1 cellular context compared by ENCODE assay signal in genomic region chr2:98936133-98936916, GRCh38.
TF ChIP-seq lines count a peak whose summit lies in the region.

Gene CRACDL, minus strand, starts transcription at chr2:98936225. Its CDS starts 89,425 bp downstream, at chr2:98846800.

TF ChIP-seq in HEK293, 187 proteins besides CTCF, POLR2A, EP300 and RAD21 (continued from another document):
- peak; percentile 42 for TF ChIP-seq ZBTB26 (tag by site-specific recombination; optimal IDR thresholded peaks at IDR 0.05)
- TF ChIP-seq ZNF843 (tag by site-specific recombination; IDR thresholded peaks at IDR 0.05), result no peak
- peak; percentile 62; the same call in 1 of the 2 replicates for TF ChIP-seq ZBTB20 (tag by site-specific recombination; IDR thresholded peaks at IDR 0.05)
- no peak for TF ChIP-seq YY2 (tag by site-specific recombination; IDR thresholded peaks at IDR 0.05)
TF ChIP-seq in HEK293: peak in this region for 13.
